In genomic region chr1:69871412-69871811, GRCh38 we compare ENCODE assay signal across 36 cellular contexts.
"Had no signal": no experiment of that assay in that cellular context is flagged by ENCODE, and none has a peak within 500 bp of the region (broad histone marks: within the 10 kb centered on the region; RNA-seq: fewer than 3 reads in every experiment).

No MANE protein-coding gene starts in this region.

- DNase-seq: Karpas-422, Kasumi-1, MG63, MM.1S, MV-4-11, NCI-H1048, NCI-H1092, NCI-H1092 treated with DMSO at 0.1 percent for 48 hours, NCI-H1105, NCI-H1105 treated with DMSO at 0.1 percent for 48 hours, NCI-H1417, NCI-H1417 treated with DMSO at 0.1 percent for 48 hours, NCI-H1436, NCI-H1436 treated with DMSO at 0.1 percent for 48 hours, NCI-H146, NCI-H1694, NCI-H1694 treated with DMSO at 0.1 percent for 48 hours, NCI-H187, NCI-H187 treated with DMSO at 0.1 percent for 48 hours, NCI-H1930, NCI-H2029, NCI-H2029 treated with DMSO at 0.1 percent for 48 hours, NCI-H2081, NCI-H2081 treated with DMSO at 0.1 percent for 48 hours, NCI-H2107, NCI-H2171, NCI-H2171 treated with DMSO at 0.1 percent for 48 hours, NCI-H2227 treated with DMSO at 0.1 percent for 48 hours, NCI-H226, NCI-H345, NCI-H446, NCI-H446 treated with DMSO at 0.1 percent for 48 hours, NCI-H510A, NCI-H510A treated with DMSO at 0.1 percent for 48 hours, NCI-H524, NCI-H524 treated with DMSO at 0.1 percent for 48 hours had no signal

- H3K4me3 ChIP-seq: MG63 had no signal

- H3K9me3 ChIP-seq: MG63 had no signal

- H3K27me3 ChIP-seq: MG63 had no signal

- H3K36me3 ChIP-seq: MG63 had no signal
